32 cellular contexts compared by ENCODE assay signal in the genomic region with DNA sequence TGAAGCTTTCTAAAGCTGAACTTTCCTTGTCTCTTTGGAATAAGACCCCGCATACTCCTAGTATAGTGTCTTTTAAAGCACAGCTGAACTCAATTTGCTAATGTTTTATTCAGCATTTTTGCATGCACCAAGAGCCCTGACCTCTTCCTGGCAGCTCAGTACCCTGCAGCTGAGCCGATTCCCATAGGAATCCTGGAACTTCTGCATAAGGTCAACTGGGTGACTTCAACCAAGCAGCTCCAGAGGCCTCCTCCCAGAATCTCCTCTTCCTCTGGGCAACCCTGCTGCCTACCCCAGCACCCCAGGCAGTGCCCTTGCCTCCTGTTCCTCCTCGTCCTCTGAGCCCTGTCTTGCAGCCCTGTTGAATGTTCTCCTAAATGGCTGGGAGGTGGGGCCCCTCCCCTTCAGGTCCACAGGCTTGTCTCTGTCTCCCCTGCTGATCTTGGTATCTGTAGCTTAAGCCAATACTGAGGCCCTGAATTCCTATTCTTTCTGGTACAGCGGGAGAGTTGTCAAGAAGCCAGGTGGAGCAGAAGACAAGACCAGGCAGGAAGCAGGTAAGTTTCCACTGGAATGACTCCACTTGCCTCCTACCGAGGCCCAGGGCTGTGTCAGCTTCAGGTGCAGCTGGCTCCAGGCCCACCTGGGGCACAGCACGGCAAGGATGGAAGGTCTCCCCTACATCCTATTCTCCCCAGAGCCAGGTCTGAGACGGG. TPM values are rescaled to one million over a fixed set of nuclear protein-coding genes. Genes with fewer than 3 reads are reported as not detected.
DNase-seq lines count a peak whose midpoint lies in the region; FAIRE-seq and TF ChIP-seq lines count a peak whose summit lies in the region.
"Had no signal": no experiment of that assay in that cellular context is flagged by ENCODE, and none has a peak within 500 bp of the region (broad histone marks: within the 10 kb centered on the region; RNA-seq: fewer than 3 reads in every experiment).

No MANE protein-coding gene starts in this region.

- 0 out of 2 replicates have a peak overlapping the region, but pooled peaks have one; percentile 53 for H2AK5ac ChIP-seq in H1 (ENCODE audit: low read depth, low read length)

- H3K14ac ChIP-seq in H1 (ENCODE audit: insufficient read length), result no peak overlapping the region

- no peaks in the 10 kb centered on the region for H3K27me3 ChIP-seq in NT2/D1 (ENCODE audit: insufficient read depth, insufficient read length)
- no peaks in the 10 kb centered on the region for H3K27me3 ChIP-seq in H1 (replicated peaks in 1 of 4; ENCODE audit: control insufficient read depth in 3 of 4, extremely low read depth in 1 of 4, insufficient read depth in 3 of 4, low read length in 3 of 4)
- H3K27me3 ChIP-seq in keratinocyte (ENCODE audit: control insufficient read depth, extremely low read depth, insufficient read depth, low read length), result no peaks in the 10 kb centered on the region
- H3K27me3 ChIP-seq: Peyer's patch, SJSA1 had no signal

- no peaks in the 10 kb centered on the region for H3K4me1 ChIP-seq in NT2/D1 (ENCODE audit: insufficient read depth, insufficient read length)
- H3K4me1 ChIP-seq in H1 (replicated peaks in 1 of 4; ENCODE audit: control insufficient read depth in 3 of 4, insufficient read depth in 4 of 4, low read length in 3 of 4), result peaks cover 0 to 2% (median 0%) of the 10 kb centered on the region in 4 experiments; a peak in 3 of 7 replicates
- peaks cover 5% of the 10 kb centered on the region for H3K4me1 ChIP-seq in keratinocyte (ENCODE audit: control insufficient read depth, extremely low read depth, insufficient read depth, low read length)
- H3K4me1 ChIP-seq: A549, lower lobe of right lung, parathyroid adenoma, Peyer's patch, SJSA1, spleen, transverse colon had no signal

- H4K8ac ChIP-seq in H1 (ENCODE audit: extremely low read depth, insufficient read depth, low read length), result no peak overlapping the region

- peak overlapping the region; percentile 72 for H2BK20ac ChIP-seq in H1 (ENCODE audit: low read length)

- no peak overlapping the region for H3K23ac ChIP-seq in H1 (ENCODE audit: insufficient read length)

- H3K9me3 Mint-ChIP-seq in CD14-positive monocyte, result peaks cover 13 to 42% (median 31%) of the 10 kb centered on the region in 7 donors
- H3K9me3 Mint-ChIP-seq: natural killer cell treated with Interleukin-12 subunit alpha and Interleukin-12 subunit beta and Interleukin-15 and Interleukin-18, amount 100 ng/mL, for 72 hours had no signal

- no peak overlapping the region for H2BK120ac ChIP-seq in H1 (replicated peaks; ENCODE audit: low read depth, low read length)

- peak; percentile 68 for DNase-seq in G401 (ENCODE audit: low spot score)
- DNase-seq in NT2/D1 (ENCODE audit: low read depth, low spot score), result peak; percentile 65
- DNase-seq in H1 (ENCODE audit: low read depth in 1 of 2, low spot score in 2 of 2), result peak in 1 of 2 experiments; percentile 47
- no peak for DNase-seq in keratinocyte (ENCODE audit: low read depth, low spot score)
- no peak for DNase-seq in stimulated activated CD4-positive, alpha-beta T cell treated with anti-CD3 and anti-CD28 coated beads, Interleukin-4, amount 100 ng/mL, for 1 hour
- no peak for DNase-seq in amniotic stem cell (lab: John Stamatoyannopoulos, UW)
- DNase-seq in SHP77 treated with DMSO at 0.1 percent for 48 hours (lab: John Stamatoyannopoulos, UW), result no peak
- no peak for DNase-seq in CD14-positive monocyte (ENCODE audit: low spot score)
- DNase-seq: activated CD4-positive, alpha-beta memory T cell treated with anti-CD3 and anti-CD28 coated beads for 36 hours; activated CD8-positive, alpha-beta memory T cell treated with anti-CD3 and anti-CD28 coated beads, Interleukin-2, amount 50 U/mL, for 48 hours; activated naive CD4-positive, alpha-beta T cell treated with anti-CD3 and anti-CD28 coated beads, Interleukin-2, amount 50 U/mL, for 16 hours; AML-193; amygdala; CD8-positive, alpha-beta T cell; Karpas-422; kidney; lower lobe of right lung; mucosa of descending colon; NCI-H524 treated with DMSO at 0.1 percent for 48 hours; NK-92 treated with Interleukin-12 subunit alpha and Interleukin-12 subunit beta, amount 100 ng/mL, for 24 hours; Peyer's patch; spleen; T-cell; transverse colon had no signal

- no peak overlapping the region for H3K56ac ChIP-seq in H1 (replicated peaks; ENCODE audit: insufficient read length, low read depth, low read length)

- H2AFZ ChIP-seq in H1 (ENCODE audit: low read length), result no peak overlapping the region
- H2AFZ ChIP-seq in keratinocyte (ENCODE audit: control insufficient read depth, low read length), result no peak overlapping the region
- H2AFZ ChIP-seq: parathyroid adenoma had no signal

- peak overlapping the region; percentile 18 for H4K5ac ChIP-seq in H1 (ENCODE audit: insufficient read length, low read depth, low read length)

- H2BK12ac ChIP-seq in H1 (ENCODE audit: low read depth, low read length), result no peak overlapping the region

- H3K4ac ChIP-seq in H1 (replicated peaks; ENCODE audit: insufficient read length, low read depth, low read length), result no peak overlapping the region

- no peak for TF ChIP-seq CTCF in H1 (IDR thresholded peaks at IDR 0.05; ENCODE audit: control extremely low read depth in 1 of 3, insufficient read depth in 1 of 3, low read depth in 1 of 3, low read length in 3 of 3)
- TF ChIP-seq CTCF in keratinocyte (optimal IDR thresholded peaks at IDR 0.05 in 1 of 3, IDR thresholded peaks at IDR 0.05 in 1 of 3, conservative IDR thresholded peaks at IDR 0.05 in 1 of 3; ENCODE audit: extremely low read depth in 1 of 3, insufficient read depth in 2 of 3, low read length in 3 of 3), result no peak
- no peak for TF ChIP-seq CTCF in CD14-positive monocyte (IDR thresholded peaks at IDR 0.05)

- H3K4me1 Mint-ChIP-seq in CD14-positive monocyte, result no peaks in the 10 kb centered on the region
- H3K4me1 Mint-ChIP-seq: activated T-helper 17 cell treated with anti-CD3 and anti-CD28 coated beads, Interleukin-2, amount 50 U/mL, for 72 hours; T-cell had no signal

- no peak for TF ChIP-seq RAD21 in H1 (IDR thresholded peaks at IDR 0.05 in 1 of 2, conservative IDR thresholded peaks at IDR 0.05 in 1 of 2; ENCODE audit: low read depth in 2 of 2, low read length in 2 of 2)

- H3K79me2 ChIP-seq in H1 (ENCODE audit: control insufficient read depth in 1 of 2, insufficient read depth in 2 of 2, low read length in 2 of 2), result no peaks in the 10 kb centered on the region
- H3K79me2 ChIP-seq in keratinocyte (ENCODE audit: control insufficient read depth, insufficient read depth, low read length), result no peaks in the 10 kb centered on the region
- H3K79me2 ChIP-seq: parathyroid adenoma had no signal

- in situ Hi-C loops in G401 (cut with HindIII; ENCODE audit: low sequenced_read_pairs), result no loop called here

- peak overlapping the region; percentile 77; the same call in 1 of the 2 replicates for H2BK5ac ChIP-seq in H1 (ENCODE audit: low read depth, low read length)

- no peaks in the 10 kb centered on the region for H3K79me1 ChIP-seq in H1 (ENCODE audit: low read depth, low read length)

- peak overlapping the region in 2 of 7 donors; percentile 52 to 80 for H3K27ac Mint-ChIP-seq in CD14-positive monocyte
- H3K27ac Mint-ChIP-seq: activated CD4-positive, alpha-beta memory T cell treated with anti-CD3 and anti-CD28 coated beads for 36 hours; activated T-helper 17 cell treated with anti-CD3 and anti-CD28 coated beads, Interleukin-2, amount 50 U/mL, for 72 hours; CD8-positive, alpha-beta T cell; dendritic cell treated with granulocyte-macrophage colony-stimulating factor and Interleukin-4, amounts not matched to agents 40 ng/mL and 50 ng/mL, for 4 days; natural killer cell treated with Interleukin-12 subunit alpha and Interleukin-12 subunit beta and Interleukin-15 and Interleukin-18, amount 100 ng/mL, for 72 hours; T-cell had no signal

- H3K4me3 ChIP-seq in NT2/D1 (ENCODE audit: insufficient read length, low read depth) (no peak overlapping the region), H1 (ENCODE audit: extremely low read depth in 1 of 4, insufficient read depth in 2 of 4, low read depth in 3 of 4, low read length in 4 of 4) (0 out of 8 replicates have a peak overlapping the region, but pooled peaks of 1 of the 4 experiments have one; percentile 10), keratinocyte (ENCODE audit: control insufficient read depth in 2 of 3, extremely low read depth in 1 of 3, insufficient read depth in 2 of 3, low read depth in 1 of 3, low read length in 3 of 3) (no peak overlapping the region)
- H3K4me3 ChIP-seq: A549, lower lobe of right lung, mucosa of descending colon, Peyer's patch, SJSA1, spleen, transverse colon had no signal

- WGBS in H1 (ENCODE audit: extremely low coverage in 1 of 2, insufficient coverage in 1 of 2, insufficient read length in 1 of 2, insufficient replicate concordance in 2 of 2, low coverage in 1 of 2, low lambda C conversion rate in 2 of 2, missing lambda C conversion rate in 1 of 2), 2 experiments, result 65% methylated on average over 7 of the region's 7 CpGs; no CpG with 5 or more reads in 1 of the 2 experiments

- H3K27me3 Mint-ChIP-seq in CD14-positive monocyte (ENCODE audit: low read depth in 3 of 3), result peaks cover 0 to 15% (median 6%) of the 10 kb centered on the region in 3 donors
- H3K27me3 Mint-ChIP-seq: activated T-helper 17 cell treated with anti-CD3 and anti-CD28 coated beads, Interleukin-2, amount 50 U/mL, for 72 hours had no signal

- no peaks in the 10 kb centered on the region for H3K36me3 Mint-ChIP-seq in CD14-positive monocyte
- H3K36me3 Mint-ChIP-seq: CD8-positive, alpha-beta T cell had no signal

- dilution Hi-C loops in keratinocyte (cut with MboI; ENCODE audit: extremely low pct_ligation_motif_present, low sequenced_read_pairs), result no loop called here

- H3K4me3 Mint-ChIP-seq in CD14-positive monocyte, result no peak overlapping the region
- H3K4me3 Mint-ChIP-seq: activated CD4-positive, alpha-beta memory T cell treated with anti-CD3 and anti-CD28 coated beads for 36 hours; activated T-helper 17 cell treated with anti-CD3 and anti-CD28 coated beads, Interleukin-2, amount 50 U/mL, for 72 hours; CD8-positive, alpha-beta T cell; dendritic cell treated with granulocyte-macrophage colony-stimulating factor and Interleukin-4, amounts not matched to agents 40 ng/mL and 50 ng/mL, for 4 days; natural killer cell treated with Interleukin-12 subunit alpha and Interleukin-12 subunit beta and Interleukin-15 and Interleukin-18, amount 100 ng/mL, for 72 hours; T-cell had no signal

- H3K36me3 ChIP-seq in NT2/D1 (ENCODE audit: insufficient read depth, insufficient read length, low read length) (no peaks in the 10 kb centered on the region), H1 (ENCODE audit: control insufficient read depth in 2 of 4, insufficient read depth in 4 of 4, low read length in 3 of 4) (no peaks in the 10 kb centered on the region), keratinocyte (ENCODE audit: control insufficient read depth in 2 of 2, extremely low read depth in 1 of 2, insufficient read depth in 2 of 2, low read length in 2 of 2) (no peaks in the 10 kb centered on the region)
- H3K36me3 ChIP-seq: lower lobe of right lung, Peyer's patch, SJSA1, spleen, transverse colon had no signal

- intact Hi-C loops in CD14-positive monocyte (cut with micrococcal nuclease), result no loop called here

- H3K18ac ChIP-seq in H1 (ENCODE audit: extremely low read depth, low read length), result no peak overlapping the region; the same call in 1 of the 2 replicates

- H3K4me2 ChIP-seq in H1 (ENCODE audit: insufficient read depth in 1 of 2, low read depth in 2 of 2, low read length in 2 of 2), result 0 out of 4 replicates have a peak overlapping the region, but pooled peaks of 1 of the 2 experiments have one; percentile 19
- no peak overlapping the region for H3K4me2 ChIP-seq in keratinocyte (ENCODE audit: control insufficient read depth, extremely low read depth, insufficient read depth, low read depth, low read length)
- H3K4me2 ChIP-seq: A549 had no signal

- no peak overlapping the region for H2BK15ac ChIP-seq in H1 (ENCODE audit: low read length)

- TF ChIP-seq POLR2A in H1 (IDR thresholded peaks at IDR 0.05; ENCODE audit: control extremely low read depth in 1 of 2, low read depth in 2 of 2, low read length in 2 of 2), result no peak

- FAIRE-seq in H1 (lab: Jason Lieb, UNC) (no peak), keratinocyte (lab: Jason Lieb, UNC) (peak; percentile 75)
- FAIRE-seq: A549, kidney had no signal

- H3K9me1 ChIP-seq in keratinocyte (ENCODE audit: control insufficient read depth, extremely low read depth, insufficient read depth, low read length), result no peaks in the 10 kb centered on the region

- no peak for TF ChIP-seq EP300 in H1 (IDR thresholded peaks at IDR 0.05; ENCODE audit: borderline replicate concordance in 1 of 2, low read depth in 2 of 2, low read length in 2 of 2)

- H3K23me2 ChIP-seq in H1 (ENCODE audit: low read depth, low read length), result no peaks in the 10 kb centered on the region

- H3K9me3 ChIP-seq in NT2/D1 (ENCODE audit: insufficient read depth, low read length) (peaks cover 19% of the 10 kb centered on the region), H1 (ENCODE audit: insufficient read depth in 2 of 2, low read depth in 1 of 2, low read length in 1 of 2) (peaks cover 7 to 13% of the 10 kb centered on the region in 2 experiments; a peak in 3 of 4 replicates), keratinocyte (ENCODE audit: control insufficient read depth, low read depth, low read length) (peaks cover 2% of the 10 kb centered on the region)

- CTCF ChIA-PET in H1 (lab: Charles Lee; ENCODE audit: partially characterized antibody), result interaction anchor here (0.6 to 1.3 kb wide), 5 partner anchors 18 to 1007 kb away, joined by 3 to 6 read pairs (median 3); partner anchors contain the start of gene CCDC194

- POLR2A ChIA-PET in H1 (lab: Charles Lee; ENCODE audit: partially characterized antibody), result interaction anchor here (0.6 to 2.3 kb wide), 6 partner anchors 12 to 102 kb away, joined by 3 to 9 read pairs (median 4); partner anchors contain the start of gene CCDC124

- H3K27ac ChIP-seq in H1 (ENCODE audit: low read depth, low read length) (no peak overlapping the region), keratinocyte (ENCODE audit: control insufficient read depth, insufficient read depth, low read length) (no peak overlapping the region)
- H3K27ac ChIP-seq: A549, lower lobe of right lung, parathyroid adenoma, Peyer's patch, SJSA1, spleen, transverse colon had no signal

- H3K9ac ChIP-seq in NT2/D1 (ENCODE audit: insufficient read length, low read depth) (peak overlapping the region; percentile 23), H1 (replicated peaks in 1 of 4; ENCODE audit: extremely low read depth in 1 of 4, low read depth in 3 of 4, low read length in 3 of 4) (no peak overlapping the region), keratinocyte (ENCODE audit: control insufficient read depth, extremely low read depth, insufficient read depth, low read length) (no peak overlapping the region)
- H3K9ac ChIP-seq: parathyroid adenoma had no signal

- H4K91ac ChIP-seq in H1 (replicated peaks; ENCODE audit: insufficient read length, low read length), result peak overlapping the region; percentile 34

- H4K20me1 ChIP-seq in H1 (replicated peaks in 1 of 2; ENCODE audit: control insufficient read depth in 1 of 2, insufficient read depth in 2 of 2, low read length in 2 of 2), result no peaks in the 10 kb centered on the region
- H4K20me1 ChIP-seq in keratinocyte (ENCODE audit: control insufficient read depth, extremely low read depth, insufficient read depth, low read length), result no peaks in the 10 kb centered on the region

RNA-seq across cellular contexts. Expression of gene CCDC124, which starts 23.6 kb away (rescaled TPM):
- total RNA-seq in G401 (2014; rRNA removed; shearing (Covaris generic)), result 181 and 230 TPM in 2 replicates
- 101 and 103 TPM in 2 replicates for total RNA-seq in H1 (2021; fragmentation: NEBNext Ultra II Directional; extraction: Animal tissue kit (Norgen Biotek cat#: 25700))
- 95.2 and 135 TPM in 2 replicates for polyA plus RNA-seq in H1 (2011; rRNA removed)
- polyA plus RNA-seq in H1 (2011; cell fraction: cytosol; rRNA removed), result 144 TPM
- polyA plus RNA-seq in H1 (2011; cell fraction: nucleus; rRNA removed), result 88.6 TPM
- polyA plus RNA-seq in H1 (2012, experiment 1 of 2), result 87.6 to 144 TPM (median 124 TPM) in 4 replicates
- polyA plus RNA-seq in H1 (2012, experiment 2 of 2), result 94.8 TPM
- polyA plus RNA-seq in H1 (2013, experiment 1 of 2), result 71.0 TPM
- 71.2 TPM for polyA plus RNA-seq in H1 (2013, experiment 2 of 2)
- polyA minus RNA-seq in H1 (2011; rRNA and poly(A)+ RNA removed), result 5.9 and 7.2 TPM in 2 replicates
- polyA minus RNA-seq in H1 (2011; cell fraction: cytosol; rRNA and poly(A)+ RNA removed), result 27.8 TPM
- polyA minus RNA-seq in H1 (2011; cell fraction: nucleus; rRNA and poly(A)+ RNA removed), result 20.0 TPM
- polyA plus RNA-seq in keratinocyte, result 56.8 to 87.0 TPM (median 58.7 TPM) in 3 replicates
- polyA plus RNA-seq in keratinocyte (2011; ENCODE audit: low read depth), result 53.5 TPM
- polyA plus RNA-seq in keratinocyte (2011; cell fraction: cytosol; rRNA removed), result 34.7 and 119 TPM in 2 replicates
- polyA plus RNA-seq in keratinocyte (2011; cell fraction: nucleus; rRNA removed), result 49.3 and 68.1 TPM in 2 replicates
- polyA plus RNA-seq in keratinocyte (2012; ENCODE audit: low replicate concordance), result 59.4 and 143 TPM in 2 replicates
- 6.0 to 9.8 TPM (median 6.4 TPM) in 3 replicates for polyA minus RNA-seq in keratinocyte
- polyA minus RNA-seq in keratinocyte (2011; cell fraction: cytosol; rRNA and poly(A)+ RNA removed), result 33.4 TPM
- 10.2 and 12.6 TPM in 2 replicates for polyA minus RNA-seq in keratinocyte (2011; cell fraction: nucleus; rRNA and poly(A)+ RNA removed)
- 10 to 100 TPM; 29.7 TPM for polyA plus RNA-seq in CD14-positive monocyte

RNA-seq across cellular contexts. Expression of gene SLC5A5, which starts 37.4 kb away (rescaled TPM):
- 3.2 and 6.5 TPM in 2 replicates for total RNA-seq in G401 (2014; rRNA removed; shearing (Covaris generic))
- total RNA-seq in H1 (2021; fragmentation: NEBNext Ultra II Directional; extraction: Animal tissue kit (Norgen Biotek cat#: 25700)), result 1.2 and 1.5 TPM in 2 replicates
- polyA plus RNA-seq in H1 (2011; rRNA removed) (1.8 and 2.2 TPM in 2 replicates), keratinocyte (not detected in 3 replicates), CD14-positive monocyte (not detected)
- 1.8 TPM for polyA plus RNA-seq in H1 (2011; cell fraction: cytosol; rRNA removed)
- 3.6 TPM for polyA plus RNA-seq in H1 (2011; cell fraction: nucleus; rRNA removed)
- 0.98 to 2.3 TPM (median 1.7 TPM) in 4 replicates for polyA plus RNA-seq in H1 (2012, experiment 1 of 2)
- polyA plus RNA-seq in H1 (2012, experiment 2 of 2), result 1.1 TPM
- 1.4 TPM for polyA plus RNA-seq in H1 (2013, experiment 1 of 2)
- 1.7 TPM for polyA plus RNA-seq in H1 (2013, experiment 2 of 2)
- 1.4 and 1.9 TPM in 2 replicates for polyA minus RNA-seq in H1 (2011; rRNA and poly(A)+ RNA removed)
- 3.1 TPM for polyA minus RNA-seq in H1 (2011; cell fraction: cytosol; rRNA and poly(A)+ RNA removed)
- 2.7 TPM for polyA minus RNA-seq in H1 (2011; cell fraction: nucleus; rRNA and poly(A)+ RNA removed)
- not detected for polyA plus RNA-seq in keratinocyte (2011; ENCODE audit: low read depth)
- polyA plus RNA-seq in keratinocyte (2011; cell fraction: cytosol; rRNA removed), result not detected in 2 replicates
- not detected in 2 replicates for polyA plus RNA-seq in keratinocyte (2011; cell fraction: nucleus; rRNA removed)
- 0.08 TPM in 1 of 2 replicates, not detected in the other for polyA plus RNA-seq in keratinocyte (2012; ENCODE audit: low replicate concordance)
- polyA minus RNA-seq in keratinocyte, result not detected in 3 replicates
- polyA minus RNA-seq in keratinocyte (2011; cell fraction: cytosol; rRNA and poly(A)+ RNA removed), result not detected
- not detected in 2 replicates for polyA minus RNA-seq in keratinocyte (2011; cell fraction: nucleus; rRNA and poly(A)+ RNA removed)
- total RNA-seq: cardiac septum, glomerular endothelial cell, Peyer's patch, SJSA1, transverse colon had no signal

RNA-seq across cellular contexts. Expression of gene RPL18A, which starts 49.5 kb away (rescaled TPM):
- 1,064 and 1,396 TPM in 2 replicates for total RNA-seq in G401 (2014; rRNA removed; shearing (Covaris generic))
- 2,749 and 2,894 TPM in 2 replicates for total RNA-seq in H1 (2021; fragmentation: NEBNext Ultra II Directional; extraction: Animal tissue kit (Norgen Biotek cat#: 25700))
- polyA plus RNA-seq in H1 (2011; rRNA removed) (3,938 and 5,258 TPM in 2 replicates), keratinocyte (1,044 to 1,469 TPM (median 1,312 TPM) in 3 replicates), CD14-positive monocyte (1,000 to 10,000 TPM; 1,189 to 1,268 TPM)
- 4,102 TPM for polyA plus RNA-seq in H1 (2011; cell fraction: cytosol; rRNA removed)
- polyA plus RNA-seq in H1 (2011; cell fraction: nucleus; rRNA removed), result 3,741 TPM
- 2,900 to 4,037 TPM (median 3,755 TPM) in 4 replicates for polyA plus RNA-seq in H1 (2012, experiment 1 of 2)
- polyA plus RNA-seq in H1 (2012, experiment 2 of 2), result 5,025 TPM
- polyA plus RNA-seq in H1 (2013, experiment 1 of 2), result 2,492 TPM
- polyA plus RNA-seq in H1 (2013, experiment 2 of 2), result 2,474 TPM
- 555 and 636 TPM in 2 replicates for polyA minus RNA-seq in H1 (2011; rRNA and poly(A)+ RNA removed)
- polyA minus RNA-seq in H1 (2011; cell fraction: cytosol; rRNA and poly(A)+ RNA removed), result 2,052 TPM
- polyA minus RNA-seq in H1 (2011; cell fraction: nucleus; rRNA and poly(A)+ RNA removed), result 752 TPM
- polyA plus RNA-seq in keratinocyte (2011; ENCODE audit: low read depth), result 287 TPM
- polyA plus RNA-seq in keratinocyte (2011; cell fraction: cytosol; rRNA removed), result 1,056 and 2,301 TPM in 2 replicates
- polyA plus RNA-seq in keratinocyte (2011; cell fraction: nucleus; rRNA removed), result 294 and 383 TPM in 2 replicates
- 2,077 and 3,022 TPM in 2 replicates for polyA plus RNA-seq in keratinocyte (2012; ENCODE audit: low replicate concordance)
- 307 to 740 TPM (median 469 TPM) in 3 replicates for polyA minus RNA-seq in keratinocyte
- 2,199 TPM for polyA minus RNA-seq in keratinocyte (2011; cell fraction: cytosol; rRNA and poly(A)+ RNA removed)
- polyA minus RNA-seq in keratinocyte (2011; cell fraction: nucleus; rRNA and poly(A)+ RNA removed), result 167 and 172 TPM in 2 replicates

RNA-seq across cellular contexts. Expression of gene KCNN1, which starts 57.7 kb away (rescaled TPM):
- 13.2 and 16.0 TPM in 2 replicates for total RNA-seq in G401 (2014; rRNA removed; shearing (Covaris generic))
- 9.3 and 11.0 TPM in 2 replicates for total RNA-seq in H1 (2021; fragmentation: NEBNext Ultra II Directional; extraction: Animal tissue kit (Norgen Biotek cat#: 25700))
- polyA plus RNA-seq in H1 (2011; rRNA removed), result 12.5 and 19.3 TPM in 2 replicates
- 13.7 TPM for polyA plus RNA-seq in H1 (2011; cell fraction: cytosol; rRNA removed)
- polyA plus RNA-seq in H1 (2011; cell fraction: nucleus; rRNA removed), result 21.8 TPM
- polyA plus RNA-seq in H1 (2012, experiment 1 of 2), result 4.1 to 10.5 TPM (median 8.4 TPM) in 4 replicates
- polyA plus RNA-seq in H1 (2012, experiment 2 of 2), result 5.8 TPM
- 6.0 TPM for polyA plus RNA-seq in H1 (2013, experiment 1 of 2)
- 5.9 TPM for polyA plus RNA-seq in H1 (2013, experiment 2 of 2)
- 6.7 and 7.7 TPM in 2 replicates for polyA minus RNA-seq in H1 (2011; rRNA and poly(A)+ RNA removed)
- polyA minus RNA-seq in H1 (2011; cell fraction: cytosol; rRNA and poly(A)+ RNA removed), result 15.0 TPM
- polyA minus RNA-seq in H1 (2011; cell fraction: nucleus; rRNA and poly(A)+ RNA removed), result 14.4 TPM
- not detected in 3 replicates for polyA plus RNA-seq in keratinocyte
- not detected for polyA plus RNA-seq in keratinocyte (2011; ENCODE audit: low read depth)
- not detected in 2 replicates for polyA plus RNA-seq in keratinocyte (2011; cell fraction: cytosol; rRNA removed)
- not detected in 2 replicates for polyA plus RNA-seq in keratinocyte (2011; cell fraction: nucleus; rRNA removed)
- 0.06 TPM in 1 of 2 replicates, not detected in the other for polyA plus RNA-seq in keratinocyte (2012; ENCODE audit: low replicate concordance)
- polyA minus RNA-seq in keratinocyte, result not detected in 3 replicates
- polyA minus RNA-seq in keratinocyte (2011; cell fraction: cytosol; rRNA and poly(A)+ RNA removed), result not detected
- polyA minus RNA-seq in keratinocyte (2011; cell fraction: nucleus; rRNA and poly(A)+ RNA removed), result not detected in 2 replicates
- not detected for polyA plus RNA-seq in CD14-positive monocyte
- total RNA-seq: CD8-positive, alpha-beta T cell; lower lobe of right lung; Peyer's patch; SJSA1; spleen; T-cell had no signal

Comparison
In these comparisons a context has a peak if more than half of its experiments do, and no peak if none do; other contexts are left out.
1. DNase-seq: peak in G401 (single experiment) and NT2/D1 (single experiment); none in keratinocyte (single experiment), stimulated activated CD4-positive, alpha-beta T cell treated with anti-CD3 and anti-CD28 coated beads, Interleukin-4, amount 100 ng/mL, for 1 hour (single experiment), amniotic stem cell (single experiment), SHP77 treated with DMSO at 0.1 percent for 48 hours (single experiment) and CD14-positive monocyte (single experiment).